In genomic region chr3:133967992-133968892, GRCh38 we compare ENCODE assay signal across 12 cellular contexts.
"Had no signal": no experiment of that assay in that cellular context is flagged by ENCODE, and none has a peak within 500 bp of the region (broad histone marks: within the 10 kb centered on the region; RNA-seq: fewer than 3 reads in every experiment).

No MANE protein-coding gene starts in this region.

- ATAC-seq: left lung; mucosa of descending colon; stimulated activated naive CD8-positive, alpha-beta T cell treated with anti-CD3 and anti-CD28 coated beads, Interleukin-15, Interleukin-2, amounts not matched to agents 100 U/mL and 50 U/mL, for 24 hours had no signal

- H3K36me3 Mint-ChIP-seq: activated naive CD8-positive, alpha-beta T cell had no signal

- H3K4me3 ChIP-seq: coronary artery, left lung, mucosa of descending colon had no signal

- H3K4me3 Mint-ChIP-seq: activated naive CD8-positive, alpha-beta T cell; memory B cell had no signal

- H3K27me3 ChIP-seq: left lung had no signal

- H3K27ac ChIP-seq: coronary artery, left lung had no signal

- H3K27ac Mint-ChIP-seq: activated naive CD8-positive, alpha-beta T cell; memory B cell had no signal

- H3K4me1 Mint-ChIP-seq: memory B cell had no signal

- FAIRE-seq: astrocyte had no signal

- H3K27me3 Mint-ChIP-seq: activated naive CD8-positive, alpha-beta T cell had no signal

- DNase-seq: activated gamma-delta T cell treated with Interleukin-2 at 50 U/mL for 16 hours; activated T-cell treated with anti-CD3 and anti-CD28 coated beads, Interleukin-2, amount 50 U/mL, for 1 hour; left lung; mucosa of descending colon; occipital lobe; stimulated activated CD4-positive, alpha-beta T cell treated with anti-CD3 and anti-CD28 coated beads, Interleukin-4, amount 100 ng/mL, for 4 hours; stimulated activated naive CD8-positive, alpha-beta T cell treated with anti-CD3 and anti-CD28 coated beads, Interleukin-15, Interleukin-2, amounts not matched to agents 100 U/mL and 50 U/mL, for 24 hours; T-helper 9 cell had no signal

- H3K9me3 ChIP-seq: left lung, mucosa of descending colon had no signal
